1 cellular context compared by ENCODE assay signal in genomic region chr11:79413258-79413657, GRCh38.
TF ChIP-seq lines count a peak whose summit lies in the region.

No MANE protein-coding gene starts in this region.

TF ChIP-seq in WTC11, 78 proteins besides CTCF, POLR2A, EP300 and RAD21:
- TF ChIP-seq, protein P1, sequence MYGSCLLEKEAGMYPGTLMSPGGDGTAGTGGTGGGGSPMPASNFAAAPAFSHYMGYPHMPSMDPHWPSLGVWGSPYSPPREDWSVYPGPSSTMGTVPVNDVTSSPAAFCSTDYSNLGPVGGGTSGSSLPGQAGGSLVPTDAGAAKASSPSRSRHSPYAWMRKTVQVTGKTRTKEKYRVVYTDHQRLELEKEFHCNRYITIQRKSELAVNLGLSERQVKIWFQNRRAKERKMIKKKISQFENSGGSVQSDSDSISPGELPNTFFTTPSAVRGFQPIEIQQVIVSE (CRISPR knock-in tag; IDR thresholded peaks at IDR 0.05; ENCODE audit: borderline replicate concordance), result no peak
- TF ChIP-seq, protein P2, sequence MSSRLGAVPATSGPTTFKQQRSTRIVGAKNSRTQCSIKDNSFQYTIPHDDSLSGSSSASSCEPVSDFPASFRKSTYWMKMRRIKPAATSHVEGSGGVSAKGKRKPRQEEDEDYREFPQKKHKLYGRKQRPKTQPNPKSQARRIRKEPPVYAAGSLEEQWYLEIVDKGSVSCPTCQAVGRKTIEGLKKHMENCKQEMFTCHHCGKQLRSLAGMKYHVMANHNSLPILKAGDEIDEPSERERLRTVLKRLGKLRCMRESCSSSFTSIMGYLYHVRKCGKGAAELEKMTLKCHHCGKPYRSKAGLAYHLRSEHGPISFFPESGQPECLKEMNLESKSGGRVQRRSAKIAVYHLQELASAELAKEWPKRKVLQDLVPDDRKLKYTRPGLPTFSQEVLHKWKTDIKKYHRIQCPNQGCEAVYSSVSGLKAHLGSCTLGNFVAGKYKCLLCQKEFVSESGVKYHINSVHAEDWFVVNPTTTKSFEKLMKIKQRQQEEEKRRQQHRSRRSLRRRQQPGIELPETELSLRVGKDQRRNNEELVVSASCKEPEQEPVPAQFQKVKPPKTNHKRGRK (CRISPR knock-in tag; IDR thresholded peaks at IDR 0.05; ENCODE audit: borderline replicate concordance), result no peak
- no peak for TF ChIP-seq ZNF396 (CRISPR knock-in tag; IDR thresholded peaks at IDR 0.05; ENCODE audit: borderline replicate concordance)
- no peak for TF ChIP-seq MYBL2 (CRISPR knock-in tag; IDR thresholded peaks at IDR 0.05)
